Comparison of ENCODE assay signal across 9 cellular contexts in the genomic region with DNA sequence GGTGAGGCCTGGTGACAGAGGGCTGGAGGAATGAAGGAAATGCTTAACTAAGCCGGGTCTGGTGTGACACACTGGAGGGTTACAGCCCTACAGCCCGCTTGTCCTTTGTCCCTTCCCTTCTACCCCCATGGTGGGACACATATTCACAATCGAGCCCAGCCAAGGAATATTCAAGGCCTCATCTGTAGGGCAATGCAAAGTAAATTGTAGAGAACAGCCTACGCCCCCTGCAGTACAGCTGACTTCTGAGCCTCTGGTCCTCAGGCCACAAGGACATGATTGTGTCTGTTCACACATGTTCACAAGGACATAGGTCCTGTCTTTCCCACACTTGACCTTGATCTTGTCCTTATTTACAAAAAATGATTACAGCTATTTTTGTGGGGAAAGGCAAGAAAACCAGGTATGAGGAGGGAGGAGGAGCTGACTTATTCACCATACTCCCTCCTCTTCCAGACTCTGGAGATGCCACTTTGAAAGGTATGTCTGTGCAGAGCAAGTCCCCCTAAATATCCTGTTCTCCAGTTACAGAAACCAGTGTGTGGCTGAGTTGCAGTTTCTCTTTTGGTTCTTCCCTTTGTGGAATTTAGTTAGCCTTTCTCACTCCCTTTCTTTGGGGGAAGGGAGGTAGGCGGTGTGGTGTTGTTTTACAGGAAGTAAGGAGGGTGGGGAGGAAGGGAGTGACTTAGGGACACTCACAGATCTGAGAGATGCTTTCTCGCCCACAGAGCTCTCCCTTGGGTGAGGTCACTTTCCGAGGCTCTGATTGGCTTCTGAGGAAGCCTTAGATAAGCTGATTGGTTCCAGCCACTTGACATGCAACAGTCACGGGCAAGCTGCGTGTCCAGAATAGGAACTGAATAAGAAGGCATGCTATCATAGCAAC. TPM values are rescaled to one million over a fixed set of nuclear protein-coding genes. Genes with fewer than 3 reads are reported as not detected.
DNase-seq lines count a peak whose midpoint lies in the region; ATAC-seq and TF ChIP-seq lines count a peak whose summit lies in the region.
"Had no signal": no experiment of that assay in that cellular context is flagged by ENCODE, and none has a peak within 500 bp of the region (broad histone marks: within the 10 kb centered on the region; RNA-seq: fewer than 3 reads in every experiment).

No MANE protein-coding gene starts in this region.

- H3K27ac ChIP-seq in HUES48 (ENCODE audit: low read depth, low read length), result peak overlapping the region; percentile 99
- peak overlapping the region; percentile 82 for H3K27ac ChIP-seq in naive thymus-derived CD4-positive, alpha-beta T cell (ENCODE audit: low read depth, low read length)

- no peak overlapping the region for H3K27ac Mint-ChIP-seq in naive thymus-derived CD4-positive, alpha-beta T cell
- no peak overlapping the region for H3K27ac Mint-ChIP-seq in stimulated activated naive CD8-positive, alpha-beta T cell treated with anti-CD3 and anti-CD28 coated beads, Interleukin-15, amount 100 ng/mL, for 72 hours

- H3K4me1 ChIP-seq in HUES48 (ENCODE audit: control insufficient read depth, insufficient read depth, low read length), result peaks cover 27% of the 10 kb centered on the region
- peaks cover 67 to 68% of the 10 kb centered on the region in 2 donors for H3K4me1 ChIP-seq in naive thymus-derived CD4-positive, alpha-beta T cell (ENCODE audit: control insufficient read depth in 2 of 2, insufficient read depth in 2 of 2, low read length in 2 of 2)

- intact Hi-C loops in naive thymus-derived CD4-positive, alpha-beta T cell (cut with micrococcal nuclease), result loop anchor here (1.0 to 5.0 kb wide), 5 partner anchors 15 to 62 kb away; a partner anchor contains a TSS

- peak; percentile 31 for TF ChIP-seq CTCF in fibroblast of mammary gland (conservative IDR thresholded peaks at IDR 0.05; ENCODE audit: control insufficient read depth, insufficient read depth, low read depth, low read length)

- H3K9me3 Mint-ChIP-seq in naive thymus-derived CD4-positive, alpha-beta T cell, result no peaks in the 10 kb centered on the region
- no peaks in the 10 kb centered on the region for H3K9me3 Mint-ChIP-seq in stimulated activated naive CD8-positive, alpha-beta T cell treated with anti-CD3 and anti-CD28 coated beads, Interleukin-15, amount 100 ng/mL, for 72 hours

- ATAC-seq in GM21515 (IDR thresholded peaks at IDR 0.05; ENCODE audit: unreplicated experiment), result peak; percentile 89
- ATAC-seq in naive thymus-derived CD4-positive, alpha-beta T cell, result peak; percentile 89
- ATAC-seq in stimulated activated naive CD8-positive, alpha-beta T cell treated with anti-CD3 and anti-CD28 coated beads, Interleukin-15, amount 100 ng/mL, for 72 hours, result peak; percentile 91

- DNase-seq in DMS 273 (lab: John Stamatoyannopoulos, UW; ENCODE audit: unreplicated experiment) (peak; percentile 99), fibroblast of mammary gland (ENCODE audit: low read depth) (peak; percentile 100)
- DNase-seq in activated T-cell treated with anti-CD3 and anti-CD28 coated beads, Interleukin-2, amount 50 U/mL, for 48 hours, result peak; percentile 82 to 85
- DNase-seq in naive thymus-derived CD4-positive, alpha-beta T cell, result peak; percentile 31 to 87 (median 71)
- peak; percentile 78 to 91 for DNase-seq in stimulated activated naive CD8-positive, alpha-beta T cell treated with anti-CD3 and anti-CD28 coated beads, Interleukin-15, amount 100 ng/mL, for 72 hours

- POLR2A ChIA-PET in naive thymus-derived CD4-positive, alpha-beta T cell (lab: Charles Lee), result interaction anchor here (0.6 to 24.3 kb wide), 18 partner anchors 10 to 1901 kb away, joined by 3 to 1779 read pairs (median 8); a partner anchor contains a TSS

- H3K4me1 Mint-ChIP-seq in naive thymus-derived CD4-positive, alpha-beta T cell, result peaks cover 12 to 37% (median 16%) of the 10 kb centered on the region in 7 donors
- peaks cover 11% of the 10 kb centered on the region for H3K4me1 Mint-ChIP-seq in stimulated activated naive CD8-positive, alpha-beta T cell treated with anti-CD3 and anti-CD28 coated beads, Interleukin-15, amount 100 ng/mL, for 72 hours

- peak overlapping the region; percentile 74 for H3K9ac ChIP-seq in HUES48 (ENCODE audit: low read depth, low read length)

- no peak overlapping the region for H3K4me3 Mint-ChIP-seq in naive thymus-derived CD4-positive, alpha-beta T cell
- no peak overlapping the region for H3K4me3 Mint-ChIP-seq in stimulated activated naive CD8-positive, alpha-beta T cell treated with anti-CD3 and anti-CD28 coated beads, Interleukin-15, amount 100 ng/mL, for 72 hours

- CTCF ChIA-PET in naive thymus-derived CD4-positive, alpha-beta T cell (lab: Charles Lee), result interaction anchor here (0.6 to 8.1 kb wide), 13 partner anchors 13 to 134 kb away, joined by 3 to 233 read pairs (median 6); a partner anchor contains a TSS

- H3K27me3 Mint-ChIP-seq in naive thymus-derived CD4-positive, alpha-beta T cell, result no peaks in the 10 kb centered on the region
- no peaks in the 10 kb centered on the region for H3K27me3 Mint-ChIP-seq in stimulated activated naive CD8-positive, alpha-beta T cell treated with anti-CD3 and anti-CD28 coated beads, Interleukin-15, amount 100 ng/mL, for 72 hours

- H3K27me3 ChIP-seq in HUES48 (ENCODE audit: control insufficient read depth, insufficient read depth, low read length), result no peaks in the 10 kb centered on the region
- H3K27me3 ChIP-seq in naive thymus-derived CD4-positive, alpha-beta T cell (ENCODE audit: control insufficient read depth in 2 of 2, insufficient read depth in 2 of 2, low read length in 2 of 2), result no peaks in the 10 kb centered on the region

- peaks cover 0 to 6% (median 5%) of the 10 kb centered on the region in 5 donors for H3K36me3 Mint-ChIP-seq in naive thymus-derived CD4-positive, alpha-beta T cell

- no peaks in the 10 kb centered on the region for H3K36me3 ChIP-seq in HUES48 (ENCODE audit: control insufficient read depth, insufficient read depth, low read length)
- peaks cover 0 to 6% (median 0%) of the 10 kb centered on the region in 3 experiments for H3K36me3 ChIP-seq in naive thymus-derived CD4-positive, alpha-beta T cell (ENCODE audit: control insufficient read depth in 2 of 3, insufficient read depth in 3 of 3, low read length in 3 of 3)

- H3K4me3 ChIP-seq in HUES48 (ENCODE audit: low read depth, low read length) (peak overlapping the region; percentile 49), fibroblast of mammary gland (ENCODE audit: control insufficient read depth, low read depth, low read length) (no peak overlapping the region)
- peak overlapping the region; percentile 64 for H3K4me3 ChIP-seq in naive thymus-derived CD4-positive, alpha-beta T cell (ENCODE audit: low read length)

- no peaks in the 10 kb centered on the region for H3K9me3 ChIP-seq in HUES48 (ENCODE audit: control insufficient read depth, insufficient read depth, low read length)
- no peaks in the 10 kb centered on the region for H3K9me3 ChIP-seq in naive thymus-derived CD4-positive, alpha-beta T cell (ENCODE audit: control insufficient read depth in 2 of 3, low read length in 3 of 3)

TF ChIP-seq in PFSK-1, 5 proteins besides CTCF, POLR2A, EP300 and RAD21 (continues in another document):
- TF ChIP-seq TAF1 (IDR thresholded peaks at IDR 0.05; ENCODE audit: borderline replicate concordance, insufficient read depth, low read length) (no peak), SIN3A (IDR thresholded peaks at IDR 0.05; ENCODE audit: borderline replicate concordance, insufficient read depth, low read length) (no peak; the same call in 1 of the 2 replicates), FOXP2 (optimal IDR thresholded peaks at IDR 0.05; ENCODE audit: borderline replicate concordance, extremely low read depth, extremely low read length, insufficient read depth) (no peak), POLR2AphosphoS5 (IDR thresholded peaks at IDR 0.05; ENCODE audit: low read depth, low read length) (peak; percentile 48; the same call in 1 of the 2 replicates)

RNA-seq across cellular contexts. Expression of a gene that starts 14.6 kb away (rescaled TPM):
- 9.5 TPM for polyA plus RNA-seq in PFSK-1 (2012; ENCODE audit: insufficient read length, low read depth)
- 10 to 100 TPM; 20.7 to 37.5 (median 25.5) TPM for total RNA-seq in naive thymus-derived CD4-positive, alpha-beta T cell
- 100 to 1,000 TPM in 1 of 2 donors, 10 to 100 TPM in 1; 99.6 to 113 TPM for polyA plus RNA-seq in naive thymus-derived CD4-positive, alpha-beta T cell

RNA-seq across cellular contexts. Expression of a gene that starts 14.7 kb away (rescaled TPM):
- polyA plus RNA-seq in PFSK-1 (2012; ENCODE audit: insufficient read length, low read depth), result 1.6 TPM
- total RNA-seq in naive thymus-derived CD4-positive, alpha-beta T cell, result 1 to 10 TPM in 3 of 5 experiments, under 1 TPM in 2; 0.54 to 1.5 (median 1.2) TPM
- polyA plus RNA-seq in naive thymus-derived CD4-positive, alpha-beta T cell, result under 1 TPM; 0.11 to 0.22 TPM

RNA-seq across cellular contexts. Expression of a gene that starts 17.3 kb away (rescaled TPM):
- polyA plus RNA-seq in PFSK-1 (2012; ENCODE audit: insufficient read length, low read depth), result 0.38 TPM
- 1,000 to 10,000 TPM in 1 of 5 experiments, 100 to 1,000 TPM in 4; 498 to 1,101 (median 659) TPM for total RNA-seq in naive thymus-derived CD4-positive, alpha-beta T cell
- 1,000 to 10,000 TPM; 3,808 to 5,430 TPM for polyA plus RNA-seq in naive thymus-derived CD4-positive, alpha-beta T cell

RNA-seq across cellular contexts. Expression of a gene that starts 21.3 kb away (rescaled TPM):
- 9.9 TPM for polyA plus RNA-seq in PFSK-1 (2012; ENCODE audit: insufficient read length, low read depth)
- 10 to 100 TPM; 31.6 to 59.2 (median 47.6) TPM for total RNA-seq in naive thymus-derived CD4-positive, alpha-beta T cell
- 10 to 100 TPM; 29.3 to 32.1 TPM for polyA plus RNA-seq in naive thymus-derived CD4-positive, alpha-beta T cell

RNA-seq across cellular contexts. Expression of a gene that starts 42.4 kb away (rescaled TPM):
- polyA plus RNA-seq in PFSK-1 (2012; ENCODE audit: insufficient read length, low read depth), result not detected
- not detected for total RNA-seq in naive thymus-derived CD4-positive, alpha-beta T cell
- polyA plus RNA-seq in naive thymus-derived CD4-positive, alpha-beta T cell, result not detected
- total RNA-seq: subcutaneous adipose tissue had no signal
